ENCODE assay signal across 8 cellular contexts in genomic region chr12:110677206-110677911, GRCh38. TPM values are rescaled to one million over a fixed set of nuclear protein-coding genes. Genes with fewer than 3 reads are reported as not detected.
DNase-seq lines count a peak whose midpoint lies in the region; ATAC-seq and TF ChIP-seq lines count a peak whose summit lies in the region.

No MANE protein-coding gene starts in this region.

- no peak for TF ChIP-seq CTCF in activated CD8-positive, alpha-beta T cell treated with anti-CD3 and anti-CD28 coated beads for 36 hours (IDR thresholded peaks at IDR 0.05)
- TF ChIP-seq CTCF in uterus (IDR thresholded peaks at IDR 0.05) = no peak

- H3K4me3 ChIP-seq in BLaER1 = peak overlapping the region; percentile 46; the same call in 1 of the 2 replicates
- no peak overlapping the region for H3K4me3 ChIP-seq in uterus

- POLR2A ChIA-PET in activated CD8-positive, alpha-beta T cell treated with anti-CD3 and anti-CD28 coated beads for 36 hours (lab: Charles Lee) = no interaction called here

- H3K27ac Mint-ChIP-seq in activated CD8-positive, alpha-beta T cell treated with anti-CD3 and anti-CD28 coated beads for 36 hours = peak overlapping the region; percentile 53

- peaks cover 10% of the 10 kb centered on the region for H3K9me3 Mint-ChIP-seq in activated CD8-positive, alpha-beta T cell treated with anti-CD3 and anti-CD28 coated beads for 36 hours

- H3K27me3 ChIP-seq in BLaER1 (no peaks in the 10 kb centered on the region), uterus (no peaks in the 10 kb centered on the region)

- H3K27ac ChIP-seq in BLaER1 (peak overlapping the region; percentile 72), uterus (no peak overlapping the region)

- H3K9me3 ChIP-seq in BLaER1 (peaks cover 8% of the 10 kb centered on the region; the same call in 1 of the 2 replicates), uterus (no peaks in the 10 kb centered on the region)

- intact Hi-C loops in activated CD8-positive, alpha-beta T cell treated with anti-CD3 and anti-CD28 coated beads for 36 hours (cut with micrococcal nuclease) = no loop called here
- intact Hi-C loops in uterus (cut with DNase I; ENCODE audit: low total_unique reads) = no loop called here

- peak; percentile 56 for TF ChIP-seq POLR2A in GM19193 (IDR thresholded peaks at IDR 0.05; ENCODE audit: extremely low read depth, insufficient read depth, insufficient read length)
- no peak for TF ChIP-seq POLR2A in uterus (IDR thresholded peaks at IDR 0.05)

- peak; percentile 27 for DNase-seq in activated CD8-positive, alpha-beta T cell treated with anti-CD3 and anti-CD28 coated beads for 36 hours
- DNase-seq in smooth muscle cell of the brain vasculature (ENCODE audit: low read depth, low spot score) (peak; percentile 50), DMS153 treated with DMSO at 0.1 percent for 48 hours (lab: John Stamatoyannopoulos, UW; ENCODE audit: unreplicated experiment) (no peak), uterus (no peak), COLO829 (ENCODE audit: low spot score) (no peak)

- peaks cover 18% of the 10 kb centered on the region for H3K36me3 ChIP-seq in BLaER1
- H3K36me3 ChIP-seq in uterus = no peaks in the 10 kb centered on the region

- peak; percentile 70 for ATAC-seq in HG03139 (IDR thresholded peaks at IDR 0.05; ENCODE audit: unreplicated experiment)
- peak; percentile 32 for ATAC-seq in activated CD8-positive, alpha-beta T cell treated with anti-CD3 and anti-CD28 coated beads for 36 hours

- H3K4me1 Mint-ChIP-seq in activated CD8-positive, alpha-beta T cell treated with anti-CD3 and anti-CD28 coated beads for 36 hours (ENCODE audit: low read depth) = peaks cover 45% of the 10 kb centered on the region

- H3K9ac ChIP-seq in BLaER1 = peak overlapping the region; percentile 13; the same call in 1 of the 2 replicates

- H3K27me3 Mint-ChIP-seq in activated CD8-positive, alpha-beta T cell treated with anti-CD3 and anti-CD28 coated beads for 36 hours = no peaks in the 10 kb centered on the region

- H3K4me3 Mint-ChIP-seq in activated CD8-positive, alpha-beta T cell treated with anti-CD3 and anti-CD28 coated beads for 36 hours = no peak overlapping the region

- no peaks in the 10 kb centered on the region for H4K20me1 ChIP-seq in BLaER1

- H3K4me1 ChIP-seq in BLaER1 (peaks cover 94% of the 10 kb centered on the region), uterus (no peaks in the 10 kb centered on the region)

- peak overlapping the region; percentile 92 for H3K4me2 ChIP-seq in BLaER1

- peaks cover 32% of the 10 kb centered on the region for H3K36me3 Mint-ChIP-seq in activated CD8-positive, alpha-beta T cell treated with anti-CD3 and anti-CD28 coated beads for 36 hours (ENCODE audit: low read depth)

- CTCF ChIA-PET in activated CD8-positive, alpha-beta T cell treated with anti-CD3 and anti-CD28 coated beads for 36 hours (lab: Charles Lee) = no interaction called here

RNA-seq across cellular contexts. Expression of gene HVCN1, which starts 11.6 kb away (rescaled TPM):
- total RNA-seq in activated CD8-positive, alpha-beta T cell treated with anti-CD3 and anti-CD28 coated beads for 36 hours = 10 to 100 TPM; 23.0 to 24.2 TPM
- total RNA-seq in uterus = 10 to 100 TPM in 3 of 4 donors, 1 to 10 TPM in 1; 3.8 to 18.1 (median 14.0) TPM

Comparison
In these comparisons a context has a peak if more than half of its experiments do, and no peak if none do; other contexts are left out.
1. DNase-seq: peak in activated CD8-positive, alpha-beta T cell treated with anti-CD3 and anti-CD28 coated beads for 36 hours (single experiment) and smooth muscle cell of the brain vasculature (single experiment); none in DMS153 treated with DMSO at 0.1 percent for 48 hours (single experiment), uterus (0 of 2) and COLO829 (single experiment).